ENCODE assay signal across 16 cellular contexts in the genomic region with DNA sequence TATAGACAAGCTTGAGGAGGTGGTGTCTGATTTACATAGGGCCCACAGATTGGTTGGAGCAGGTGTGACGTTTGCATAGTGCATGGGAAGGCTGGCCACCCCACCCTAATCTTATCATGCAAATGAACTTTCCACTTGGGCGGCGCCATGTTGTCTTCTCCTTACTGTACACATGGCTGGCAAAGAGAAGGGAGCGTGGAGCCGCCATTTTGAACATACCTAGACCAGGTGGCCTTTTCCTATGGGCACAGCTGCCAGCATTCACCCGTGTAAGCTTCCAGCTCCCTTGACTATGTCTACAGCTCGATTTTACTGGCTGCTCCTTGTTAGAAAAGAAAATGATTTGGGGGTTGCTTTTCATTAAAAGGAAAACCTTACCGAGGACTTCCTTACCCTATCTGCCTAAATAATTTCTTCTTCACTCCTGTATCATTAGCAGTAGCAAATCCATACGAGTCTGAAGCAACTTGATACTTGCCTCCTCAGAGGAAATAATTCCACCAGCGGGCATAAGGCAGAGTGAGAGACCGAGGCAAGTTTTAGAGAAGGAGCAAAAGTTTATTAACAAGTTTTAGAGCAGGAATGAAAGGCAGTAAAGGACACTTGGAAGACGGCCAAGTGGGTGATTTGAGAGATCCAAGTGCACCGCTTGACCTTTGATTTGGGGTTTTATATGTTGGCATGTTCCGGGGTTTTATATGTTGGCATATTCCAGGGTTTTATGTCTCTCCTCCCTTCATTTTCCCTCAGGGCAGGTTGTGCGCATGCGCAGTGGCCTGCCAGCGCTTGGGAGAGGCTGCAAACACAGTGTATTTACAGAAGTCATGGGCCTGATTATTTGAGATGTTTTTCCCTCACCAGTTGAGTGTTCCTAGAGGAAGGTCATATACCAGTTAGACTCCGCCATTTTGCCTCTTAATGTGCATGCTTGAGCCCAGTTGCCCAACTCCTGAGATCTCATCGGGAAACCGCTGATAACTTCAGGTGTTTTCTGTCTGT.
A peak's percentile ranks its signal among the peaks of the same experiment; 100 is the strongest.
DNase-seq lines count a peak whose midpoint lies in the region; ATAC-seq, FAIRE-seq and TF ChIP-seq lines count a peak whose summit lies in the region.
"Had no signal": no experiment of that assay in that cellular context is flagged by ENCODE, and none has a peak within 500 bp of the region (broad histone marks: within the 10 kb centered on the region; RNA-seq: fewer than 3 reads in every experiment).

No MANE protein-coding gene starts in this region.

- no peak for TF ChIP-seq CTCF in breast epithelium (IDR thresholded peaks at IDR 0.05)

- no peak for FAIRE-seq in small intestine (lab: Jason Lieb, UNC)
- FAIRE-seq: keratinocyte had no signal

- ATAC-seq in HG03342 (IDR thresholded peaks at IDR 0.05; ENCODE audit: unreplicated experiment) = no peak
- ATAC-seq in GM21529 (IDR thresholded peaks at IDR 0.05; ENCODE audit: unreplicated experiment) = no peak
- ATAC-seq: CD8-positive, alpha-beta T cell; naive thymus-derived CD8-positive, alpha-beta T cell; Panc1 had no signal

- peak overlapping the region; percentile 58 to 85 for H3K27ac ChIP-seq in breast epithelium
- peak overlapping the region; percentile 90 to 92 for H3K27ac ChIP-seq in small intestine (ENCODE audit: low read depth in 1 of 2, low read length in 1 of 2)

- intact Hi-C loops in breast epithelium (cut with DNase I; ENCODE audit: low total_unique reads) = no loop called here

- H3K36me3 ChIP-seq in breast epithelium (no peaks in the 10 kb centered on the region), small intestine (ENCODE audit: control insufficient read depth in 2 of 2, insufficient read depth in 2 of 2, low read length in 2 of 2) (no peaks in the 10 kb centered on the region)

- no peaks in the 10 kb centered on the region for H3K9me3 ChIP-seq in breast epithelium
- H3K9me3 ChIP-seq in small intestine (ENCODE audit: control insufficient read depth, low read depth) = no peaks in the 10 kb centered on the region
- H3K9me3 ChIP-seq: gastroesophageal sphincter had no signal

- no peak for TF ChIP-seq POLR2A in breast epithelium (IDR thresholded peaks at IDR 0.05)

- no peaks in the 10 kb centered on the region for H3K27me3 ChIP-seq in breast epithelium
- H3K27me3 ChIP-seq in small intestine (ENCODE audit: control insufficient read depth in 2 of 2, insufficient read depth in 2 of 2, low read length in 2 of 2) = no peaks in the 10 kb centered on the region
- H3K27me3 ChIP-seq: gastroesophageal sphincter had no signal

- no peaks in the 10 kb centered on the region for H3K4me1 ChIP-seq in breast epithelium
- peaks cover 0 to 8% of the 10 kb centered on the region in 2 donors for H3K4me1 ChIP-seq in small intestine (ENCODE audit: control insufficient read depth in 2 of 2, insufficient read depth in 1 of 2, low read depth in 1 of 2, low read length in 1 of 2)

- no peak overlapping the region for H3K4me3 ChIP-seq in breast epithelium
- H3K4me3 ChIP-seq in small intestine (ENCODE audit: low read depth in 1 of 2, low read length in 2 of 2) = no peak overlapping the region
- H3K4me3 ChIP-seq: gastroesophageal sphincter had no signal

- peak; percentile 98 for DNase-seq in HT-29 (ENCODE audit: low spot score)
- DNase-seq in NCI-H2196 treated with DMSO at 0.1 percent for 48 hours (lab: John Stamatoyannopoulos, UW; ENCODE audit: unreplicated experiment) = peak; percentile 81
- peak in 1 of 2 donors; percentile 85 for DNase-seq in breast epithelium (ENCODE audit: low spot score in 2 of 2)
- peak; percentile 99 for DNase-seq in small intestine
- no peak for DNase-seq in SIG-M5 (lab: John Stamatoyannopoulos, UW)
- DNase-seq: activated naive CD4-positive, alpha-beta T cell; CD8-positive, alpha-beta T cell; effector memory CD4-positive, alpha-beta T cell; IMR-90; naive thymus-derived CD8-positive, alpha-beta T cell; NCI-H1694 had no signal

- WGBS in small intestine, 3 donors = 19 to 73% (median 42%) methylated on average over 20 of the region's 20 CpGs
